ENCODE assay signal across 1 cellular context in genomic region chr1:201065686-201066085, GRCh38.
TF ChIP-seq lines count a peak whose summit lies in the region.

No MANE protein-coding gene starts in this region.

TF ChIP-seq in SK-N-SH, 30 proteins besides CTCF, POLR2A, EP300 and RAD21 (continued from another document):
- TF ChIP-seq CHD2 (IDR thresholded peaks at IDR 0.05; ENCODE audit: low read length, partially characterized antibody) (no peak), ELF1 (IDR thresholded peaks at IDR 0.05) (no peak), EZH2phosphoT487 (IDR thresholded peaks at IDR 0.05; ENCODE audit: borderline replicate concordance, low read depth) (no peak), USF2 (IDR thresholded peaks at IDR 0.05; ENCODE audit: borderline replicate concordance, low read depth, low read length) (no peak), NRF1 (IDR thresholded peaks at IDR 0.05; ENCODE audit: low read depth, low read length) (no peak), RCOR1 (IDR thresholded peaks at IDR 0.05; ENCODE audit: low read length) (no peak), TAF1 (IDR thresholded peaks at IDR 0.05; ENCODE audit: borderline replicate concordance, low read depth, low read length) (no peak), FOXM1 (IDR thresholded peaks at IDR 0.05; ENCODE audit: low read depth) (no peak)
